In genomic region chr20:48703511-48704219, GRCh38 we compare ENCODE assay signal across 14 cellular contexts.
DNase-seq lines count a peak whose midpoint lies in the region; ATAC-seq, FAIRE-seq and TF ChIP-seq lines count a peak whose summit lies in the region.
"Had no signal": no experiment of that assay in that cellular context is flagged by ENCODE, and none has a peak within 500 bp of the region (broad histone marks: within the 10 kb centered on the region; RNA-seq: fewer than 3 reads in every experiment).

No MANE protein-coding gene starts in this region.

- TF ChIP-seq POLR2A in thyroid gland (IDR thresholded peaks at IDR 0.05) (no peak), H54 (IDR thresholded peaks at IDR 0.05; ENCODE audit: low read depth, low read length) (no peak)

- no peaks in the 10 kb centered on the region for H3K27me3 Mint-ChIP-seq in activated naive CD4-positive, alpha-beta T cell treated with anti-CD3 and anti-CD28 coated beads, Interleukin-2, amount 10 ng/mL, durations not matched to agents 7 days and 5 days

- H3K27ac Mint-ChIP-seq in activated naive CD4-positive, alpha-beta T cell treated with anti-CD3 and anti-CD28 coated beads, Interleukin-2, amount 10 ng/mL, durations not matched to agents 7 days and 5 days, result peak overlapping the region; percentile 24

- peaks cover 64% of the 10 kb centered on the region for H3K36me3 Mint-ChIP-seq in activated naive CD4-positive, alpha-beta T cell treated with anti-CD3 and anti-CD28 coated beads, Interleukin-2, amount 10 ng/mL, durations not matched to agents 7 days and 5 days

- no peak overlapping the region for H3K4me3 ChIP-seq in thyroid gland (replicated peaks in 1 of 3)
- H3K4me3 ChIP-seq: tibial nerve had no signal

- no peak for ATAC-seq in HG02571 (IDR thresholded peaks at IDR 0.05; ENCODE audit: unreplicated experiment)
- ATAC-seq in GM21390 (IDR thresholded peaks at IDR 0.05; ENCODE audit: unreplicated experiment), result no peak

- WGBS in thyroid gland, 2 donors, result 32% methylated on average over 13 to 15 of the region's 15 CpGs

- DNase-seq in activated naive CD4-positive, alpha-beta T cell treated with anti-CD3 and anti-CD28 coated beads, Interleukin-2, amount 10 ng/mL, durations not matched to agents 7 days and 5 days, result no peak
- DNase-seq in activated naive CD4-positive, alpha-beta T cell treated with Interleukin-2 at 50 U/mL for 16 hours, result no peak
- DNase-seq in caudate nucleus (lab: John Stamatoyannopoulos, UW) (peak in 31 of 61 donors; percentile 20 to 72 (median 45)), midbrain (lab: John Stamatoyannopoulos, UW) (peak; percentile 59), thyroid gland (peak; percentile 75 to 90), H54 (ENCODE audit: insufficient read length, low spot score) (no peak)
- DNase-seq: ACHN, Caco-2, KBM-7, NCI-H1417 had no signal

- no peak overlapping the region for H3K4me3 Mint-ChIP-seq in activated naive CD4-positive, alpha-beta T cell treated with anti-CD3 and anti-CD28 coated beads, Interleukin-2, amount 10 ng/mL, durations not matched to agents 7 days and 5 days

- peaks cover 36% of the 10 kb centered on the region for H3K4me1 Mint-ChIP-seq in activated naive CD4-positive, alpha-beta T cell treated with anti-CD3 and anti-CD28 coated beads, Interleukin-2, amount 10 ng/mL, durations not matched to agents 7 days and 5 days

- peaks cover 12 to 23% of the 10 kb centered on the region in 2 donors for H3K4me1 ChIP-seq in thyroid gland

- no peaks in the 10 kb centered on the region for H3K9me3 Mint-ChIP-seq in activated naive CD4-positive, alpha-beta T cell treated with anti-CD3 and anti-CD28 coated beads, Interleukin-2, amount 10 ng/mL, durations not matched to agents 7 days and 5 days

- TF ChIP-seq CTCF in thyroid gland (IDR thresholded peaks at IDR 0.05), result no peak

- H3K27ac ChIP-seq in caudate nucleus (ENCODE audit: low read depth, low read length) (peak overlapping the region; percentile 82), thyroid gland (peak overlapping the region in 1 of 3 donors; percentile 29)
- H3K27ac ChIP-seq: tibial nerve had no signal

- no peaks in the 10 kb centered on the region for H3K9me3 ChIP-seq in thyroid gland
- H3K9me3 ChIP-seq: Caco-2, tibial nerve had no signal

- H3K36me3 ChIP-seq in thyroid gland, result no peaks in the 10 kb centered on the region

- CTCF ChIA-PET in activated naive CD4-positive, alpha-beta T cell treated with anti-CD3 and anti-CD28 coated beads, Interleukin-2, amount 10 ng/mL, durations not matched to agents 7 days and 5 days (lab: Charles Lee), result interaction anchor here (1.6 kb wide), 1 partner anchor 123 kb away, joined by 4 read pairs; no protein-coding TSS in a partner anchor

- intact Hi-C loops in thyroid gland (cut with DNase I), result no loop called here

- H3K27me3 ChIP-seq in thyroid gland, result no peaks in the 10 kb centered on the region
- H3K27me3 ChIP-seq: tibial nerve had no signal

- no peak for FAIRE-seq in H54 (lab: Jason Lieb, UNC)
- FAIRE-seq: keratinocyte had no signal

Comparison
In these comparisons a context has a peak if more than half of its experiments do, and no peak if none do; other contexts are left out.
1. DNase-seq: peak in caudate nucleus (31 of 61), midbrain (single experiment) and thyroid gland (2 of 2); none in activated naive CD4-positive, alpha-beta T cell treated with anti-CD3 and anti-CD28 coated beads, Interleukin-2, amount 10 ng/mL, durations not matched to agents 7 days and 5 days (single experiment), activated naive CD4-positive, alpha-beta T cell treated with Interleukin-2 at 50 U/mL for 16 hours (single experiment) and H54 (single experiment).